Comparison of ENCODE assay signal across 1 cellular context in the genomic region with DNA sequence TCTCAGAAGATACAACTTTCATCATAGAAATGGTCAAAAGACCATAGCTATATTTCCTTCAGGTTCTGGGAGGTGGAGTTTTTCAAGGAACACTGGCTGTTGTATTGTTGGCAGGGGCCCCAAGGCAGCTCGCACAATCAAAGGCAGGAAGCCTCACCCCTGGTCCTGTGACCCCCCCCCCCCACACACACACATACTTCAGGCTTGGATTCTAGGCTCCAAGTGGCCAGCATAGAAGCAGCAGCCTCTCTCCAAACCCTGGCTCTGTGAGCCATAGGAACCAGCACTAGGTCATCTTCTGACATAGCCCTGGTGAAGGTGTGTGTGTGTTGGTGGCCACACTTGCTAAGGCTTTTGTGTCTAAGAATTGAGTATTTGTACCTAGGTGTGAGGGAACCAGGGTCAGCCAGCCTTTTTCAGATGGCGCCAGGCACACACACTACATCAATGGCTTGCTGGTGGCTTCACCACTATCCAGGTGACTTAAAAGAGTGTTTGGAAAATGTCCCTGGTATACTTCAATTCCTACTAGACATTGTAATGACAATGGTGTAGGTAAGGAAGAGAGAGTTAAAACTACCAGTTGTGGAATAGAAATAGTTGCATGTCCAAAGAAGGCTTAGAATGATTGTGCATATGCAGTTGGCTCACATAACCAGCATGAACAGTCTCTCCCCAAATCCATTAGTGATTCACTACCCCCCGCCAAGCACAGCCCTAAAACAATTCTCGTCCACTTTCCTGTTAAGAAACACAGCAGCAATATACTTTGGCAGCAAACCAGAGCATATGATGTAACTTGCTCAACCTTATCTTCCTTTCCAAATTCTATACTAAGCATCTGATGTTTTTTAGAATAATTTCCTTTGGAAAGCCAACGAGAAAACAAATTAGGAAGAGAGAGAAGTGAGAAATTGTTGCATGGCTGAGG.
TF ChIP-seq lines count a peak whose summit lies in the region.

No MANE protein-coding gene starts in this region.

TF ChIP-seq in K562, 482 proteins besides CTCF, POLR2A, EP300 and RAD21 (continues in another document):
- TF ChIP-seq, protein P1, sequence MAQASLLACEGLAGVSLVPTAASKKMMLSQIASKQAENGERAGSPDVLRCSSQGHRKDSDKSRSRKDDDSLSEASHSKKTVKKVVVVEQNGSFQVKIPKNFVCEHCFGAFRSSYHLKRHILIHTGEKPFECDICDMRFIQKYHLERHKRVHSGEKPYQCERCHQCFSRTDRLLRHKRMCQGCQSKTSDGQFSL (CRISPR knock-in tag; IDR thresholded peaks at IDR 0.05): 0 out of 2 replicates have a peak, but pooled peaks have one; percentile 43
- TF ChIP-seq, protein P1 (tag; IDR thresholded peaks at IDR 0.05): no peak
- TF ChIP-seq JUND (IDR thresholded peaks at IDR 0.05; ENCODE audit: borderline replicate concordance, low read depth, low read length) (0 out of 2 replicates have a peak, but pooled peaks have one; percentile 7), JUND (tag; IDR thresholded peaks at IDR 0.05; ENCODE audit: borderline replicate concordance, low read depth, low read length) (no peak; the same call in 2 of the 3 replicates), PCBP2 (IDR thresholded peaks at IDR 0.05; ENCODE audit: low read depth, low read length, poor library complexity, severe bottlenecking) (no peak), HIVEP1 (CRISPR knock-in tag; IDR thresholded peaks at IDR 0.05) (no peak), C11orf30 (IDR thresholded peaks at IDR 0.05; ENCODE audit: low read depth) (no peak), IRF2 (CRISPR knock-in tag; IDR thresholded peaks at IDR 0.05) (no peak), DDX20 (tag; IDR thresholded peaks at IDR 0.05; ENCODE audit: low read depth) (no peak), NFRKB (IDR thresholded peaks at IDR 0.05; ENCODE audit: low read depth) (no peak), NFE2L1 (tag; IDR thresholded peaks at IDR 0.05; ENCODE audit: borderline replicate concordance, low read depth) (no peak), ETV5 (CRISPR knock-in tag; IDR thresholded peaks at IDR 0.05; ENCODE audit: low read depth) (no peak), SMAD3 (CRISPR knock-in tag; conservative IDR thresholded peaks at IDR 0.05) (no peak), RCOR1 (IDR thresholded peaks at IDR 0.05; ENCODE audit: borderline replicate concordance in 1 of 2, low read depth in 2 of 2, low read length in 2 of 2) (peak in 1 of 2 experiments; percentile 11; a peak in 1 of 4 replicates), SNIP1 (IDR thresholded peaks at IDR 0.05; ENCODE audit: low read depth) (no peak), CEBPG (CRISPR knock-in tag; IDR thresholded peaks at IDR 0.05) (peak; percentile 40; the same call in 1 of the 2 replicates), CEBPG (tag; conservative IDR thresholded peaks at IDR 0.05 in 1 of 2, IDR thresholded peaks at IDR 0.05 in 1 of 2) (peak; percentile 79 to 91), FOSL1 (tag; conservative IDR thresholded peaks at IDR 0.05) (peak; percentile 63), ZC3H4 (CRISPR knock-in tag; IDR thresholded peaks at IDR 0.05; ENCODE audit: borderline replicate concordance) (no peak), DPF2 (IDR thresholded peaks at IDR 0.05) (peak; percentile 48; the same call in 1 of the 2 replicates), ZEB2 (IDR thresholded peaks at IDR 0.05) (0 out of 2 replicates have a peak, but pooled peaks have one; percentile 16), POLR2AphosphoS2 (IDR thresholded peaks at IDR 0.05; ENCODE audit: low read length) (peak; percentile 57), CEBPB (tag; IDR thresholded peaks at IDR 0.05) (peak; percentile 46; the same call in 1 of the 2 replicates), RBM22 (IDR thresholded peaks at IDR 0.05; ENCODE audit: low read depth, low read length, poor library complexity, severe bottlenecking) (no peak), CXXC5 (CRISPR knock-in tag; IDR thresholded peaks at IDR 0.05) (0 out of 2 replicates have a peak, but pooled peaks have one; percentile 11), BACH1 (tag; IDR thresholded peaks at IDR 0.05) (0 out of 2 replicates have a peak, but pooled peaks have one; percentile 27), ZNF644 (tag; IDR thresholded peaks at IDR 0.05; ENCODE audit: low read depth) (no peak), ZNF408 (CRISPR knock-in tag; IDR thresholded peaks at IDR 0.05; ENCODE audit: low read depth) (no peak), NFIC (IDR thresholded peaks at IDR 0.05) (peak; percentile 68), FOXA1 (IDR thresholded peaks at IDR 0.05; ENCODE audit: borderline replicate concordance) (no peak), BRCA1 (IDR thresholded peaks at IDR 0.05) (no peak), BRCA1 (CRISPR knock-in tag; IDR thresholded peaks at IDR 0.05) (no peak), ZNF79 (CRISPR knock-in tag; IDR thresholded peaks at IDR 0.05; ENCODE audit: low read depth) (no peak), PHB (CRISPR knock-in tag; IDR thresholded peaks at IDR 0.05) (no peak), ZBTB8A (IDR thresholded peaks at IDR 0.05; ENCODE audit: partially characterized antibody) (no peak), ZNF75A (CRISPR knock-in tag; IDR thresholded peaks at IDR 0.05) (no peak), ZNF785 (CRISPR knock-in tag; IDR thresholded peaks at IDR 0.05) (no peak), ZNF766 (CRISPR knock-in tag; conservative IDR thresholded peaks at IDR 0.05) (0 out of 2 replicates have a peak, but pooled peaks have one; percentile 53), ZNF77 (CRISPR knock-in tag; IDR thresholded peaks at IDR 0.05) (no peak), ARID1B (IDR thresholded peaks at IDR 0.05) (peak; percentile 38; the same call in 1 of the 2 replicates), NR2C2 (CRISPR knock-in tag; IDR thresholded peaks at IDR 0.05) (no peak), NR2C2 (tag; IDR thresholded peaks at IDR 0.05) (peak; percentile 53; the same call in 1 of the 2 replicates), ZNF140 (CRISPR knock-in tag; IDR thresholded peaks at IDR 0.05) (no peak), TRIM24 (IDR thresholded peaks at IDR 0.05) (peak in 1 of 2 experiments; percentile 7; a peak in 1 of 4 replicates), POLR2B (IDR thresholded peaks at IDR 0.05; ENCODE audit: low read depth, partially characterized antibody) (peak; percentile 44), OTX1 (CRISPR knock-in tag; IDR thresholded peaks at IDR 0.05) (no peak), CHD2 (IDR thresholded peaks at IDR 0.05; ENCODE audit: low read depth, low read length) (no peak), SRSF7 (optimal IDR thresholded peaks at IDR 0.05; ENCODE audit: low read depth, low read length) (no peak)
- TF ChIP-seq, protein P2, sequence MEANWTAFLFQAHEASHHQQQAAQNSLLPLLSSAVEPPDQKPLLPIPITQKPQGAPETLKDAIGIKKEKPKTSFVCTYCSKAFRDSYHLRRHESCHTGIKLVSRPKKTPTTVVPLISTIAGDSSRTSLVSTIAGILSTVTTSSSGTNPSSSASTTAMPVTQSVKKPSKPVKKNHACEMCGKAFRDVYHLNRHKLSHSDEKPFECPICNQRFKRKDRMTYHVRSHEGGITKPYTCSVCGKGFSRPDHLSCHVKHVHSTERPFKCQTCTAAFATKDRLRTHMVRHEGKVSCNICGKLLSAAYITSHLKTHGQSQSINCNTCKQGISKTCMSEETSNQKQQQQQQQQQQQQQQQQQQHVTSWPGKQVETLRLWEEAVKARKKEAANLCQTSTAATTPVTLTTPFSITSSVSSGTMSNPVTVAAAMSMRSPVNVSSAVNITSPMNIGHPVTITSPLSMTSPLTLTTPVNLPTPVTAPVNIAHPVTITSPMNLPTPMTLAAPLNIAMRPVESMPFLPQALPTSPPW (CRISPR knock-in tag; IDR thresholded peaks at IDR 0.05): peak; percentile 38
- TF ChIP-seq, protein P3, sequence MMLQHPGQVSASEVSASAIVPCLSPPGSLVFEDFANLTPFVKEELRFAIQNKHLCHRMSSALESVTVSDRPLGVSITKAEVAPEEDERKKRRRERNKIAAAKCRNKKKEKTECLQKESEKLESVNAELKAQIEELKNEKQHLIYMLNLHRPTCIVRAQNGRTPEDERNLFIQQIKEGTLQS (IDR thresholded peaks at IDR 0.05): peak; percentile 58; the same call in 1 of the 2 replicates
- TF ChIP-seq, protein P3 (CRISPR knock-in tag; conservative IDR thresholded peaks at IDR 0.05): no peak
- TF ChIP-seq, protein P4, sequence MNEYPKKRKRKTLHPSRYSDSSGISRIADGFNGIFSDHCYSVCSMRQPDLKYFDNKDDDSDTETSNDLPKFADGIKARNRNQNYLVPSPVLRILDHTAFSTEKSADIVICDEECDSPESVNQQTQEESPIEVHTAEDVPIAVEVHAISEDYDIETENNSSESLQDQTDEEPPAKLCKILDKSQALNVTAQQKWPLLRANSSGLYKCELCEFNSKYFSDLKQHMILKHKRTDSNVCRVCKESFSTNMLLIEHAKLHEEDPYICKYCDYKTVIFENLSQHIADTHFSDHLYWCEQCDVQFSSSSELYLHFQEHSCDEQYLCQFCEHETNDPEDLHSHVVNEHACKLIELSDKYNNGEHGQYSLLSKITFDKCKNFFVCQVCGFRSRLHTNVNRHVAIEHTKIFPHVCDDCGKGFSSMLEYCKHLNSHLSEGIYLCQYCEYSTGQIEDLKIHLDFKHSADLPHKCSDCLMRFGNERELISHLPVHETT (CRISPR knock-in tag; conservative IDR thresholded peaks at IDR 0.05 in 1 of 2, IDR thresholded peaks at IDR 0.05 in 1 of 2): 0 out of 4 replicates have a peak, but pooled peaks of 1 of the 2 experiments have one; percentile 15
- TF ChIP-seq, protein P5, sequence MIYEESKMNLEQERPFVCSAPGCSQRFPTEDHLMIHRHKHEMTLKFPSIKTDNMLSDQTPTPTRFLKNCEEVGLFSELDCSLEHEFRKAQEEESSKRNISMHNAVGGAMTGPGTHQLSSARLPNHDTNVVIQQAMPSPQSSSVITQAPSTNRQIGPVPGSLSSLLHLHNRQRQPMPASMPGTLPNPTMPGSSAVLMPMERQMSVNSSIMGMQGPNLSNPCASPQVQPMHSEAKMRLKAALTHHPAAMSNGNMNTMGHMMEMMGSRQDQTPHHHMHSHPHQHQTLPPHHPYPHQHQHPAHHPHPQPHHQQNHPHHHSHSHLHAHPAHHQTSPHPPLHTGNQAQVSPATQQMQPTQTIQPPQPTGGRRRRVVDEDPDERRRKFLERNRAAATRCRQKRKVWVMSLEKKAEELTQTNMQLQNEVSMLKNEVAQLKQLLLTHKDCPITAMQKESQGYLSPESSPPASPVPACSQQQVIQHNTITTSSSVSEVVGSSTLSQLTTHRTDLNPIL (CRISPR knock-in tag; IDR thresholded peaks at IDR 0.05): no peak
- TF ChIP-seq, protein P6, sequence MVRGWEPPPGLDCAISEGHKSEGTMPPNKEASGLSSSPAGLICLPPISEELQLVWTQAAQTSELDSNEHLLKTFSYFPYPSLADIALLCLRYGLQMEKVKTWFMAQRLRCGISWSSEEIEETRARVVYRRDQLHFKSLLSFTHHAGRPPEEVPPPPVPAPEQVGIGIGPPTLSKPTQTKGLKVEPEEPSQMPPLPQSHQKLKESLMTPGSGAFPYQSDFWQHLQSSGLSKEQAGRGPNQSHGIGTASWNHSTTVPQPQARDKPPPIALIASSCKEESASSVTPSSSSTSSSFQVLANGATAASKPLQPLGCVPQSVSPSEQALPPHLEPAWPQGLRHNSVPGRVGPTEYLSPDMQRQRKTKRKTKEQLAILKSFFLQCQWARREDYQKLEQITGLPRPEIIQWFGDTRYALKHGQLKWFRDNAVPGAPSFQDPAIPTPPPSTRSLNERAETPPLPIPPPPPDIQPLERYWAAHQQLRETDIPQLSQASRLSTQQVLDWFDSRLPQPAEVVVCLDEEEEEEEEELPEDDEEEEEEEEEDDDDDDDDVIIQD (CRISPR knock-in tag; IDR thresholded peaks at IDR 0.05): no peak
- TF ChIP-seq, protein P7, sequence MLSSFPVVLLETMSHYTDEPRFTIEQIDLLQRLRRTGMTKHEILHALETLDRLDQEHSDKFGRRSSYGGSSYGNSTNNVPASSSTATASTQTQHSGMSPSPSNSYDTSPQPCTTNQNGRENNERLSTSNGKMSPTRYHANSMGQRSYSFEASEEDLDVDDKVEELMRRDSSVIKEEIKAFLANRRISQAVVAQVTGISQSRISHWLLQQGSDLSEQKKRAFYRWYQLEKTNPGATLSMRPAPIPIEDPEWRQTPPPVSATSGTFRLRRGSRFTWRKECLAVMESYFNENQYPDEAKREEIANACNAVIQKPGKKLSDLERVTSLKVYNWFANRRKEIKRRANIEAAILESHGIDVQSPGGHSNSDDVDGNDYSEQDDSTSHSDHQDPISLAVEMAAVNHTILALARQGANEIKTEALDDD (IDR thresholded peaks at IDR 0.05): peak; percentile 47; the same call in 1 of the 2 replicates
- TF ChIP-seq, protein P8, sequence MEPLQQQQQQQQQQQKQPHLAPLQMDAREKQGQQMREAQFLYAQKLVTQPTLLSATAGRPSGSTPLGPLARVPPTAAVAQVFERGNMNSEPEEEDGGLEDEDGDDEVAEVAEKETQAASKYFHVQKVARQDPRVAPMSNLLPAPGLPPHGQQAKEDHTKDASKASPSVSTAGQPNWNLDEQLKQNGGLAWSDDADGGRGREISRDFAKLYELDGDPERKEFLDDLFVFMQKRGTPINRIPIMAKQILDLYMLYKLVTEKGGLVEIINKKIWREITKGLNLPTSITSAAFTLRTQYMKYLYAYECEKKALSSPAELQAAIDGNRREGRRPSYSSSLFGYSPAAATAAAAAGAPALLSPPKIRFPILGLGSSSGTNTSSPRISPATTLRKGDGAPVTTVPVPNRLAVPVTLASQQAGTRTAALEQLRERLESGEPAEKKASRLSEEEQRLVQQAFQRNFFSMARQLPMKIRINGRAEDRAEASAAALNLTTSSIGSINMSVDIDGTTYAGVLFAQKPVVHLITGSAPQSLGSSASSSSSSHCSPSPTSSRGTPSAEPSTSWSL (CRISPR knock-in tag; IDR thresholded peaks at IDR 0.05; ENCODE audit: borderline replicate concordance): no peak
- TF ChIP-seq, protein P9, sequence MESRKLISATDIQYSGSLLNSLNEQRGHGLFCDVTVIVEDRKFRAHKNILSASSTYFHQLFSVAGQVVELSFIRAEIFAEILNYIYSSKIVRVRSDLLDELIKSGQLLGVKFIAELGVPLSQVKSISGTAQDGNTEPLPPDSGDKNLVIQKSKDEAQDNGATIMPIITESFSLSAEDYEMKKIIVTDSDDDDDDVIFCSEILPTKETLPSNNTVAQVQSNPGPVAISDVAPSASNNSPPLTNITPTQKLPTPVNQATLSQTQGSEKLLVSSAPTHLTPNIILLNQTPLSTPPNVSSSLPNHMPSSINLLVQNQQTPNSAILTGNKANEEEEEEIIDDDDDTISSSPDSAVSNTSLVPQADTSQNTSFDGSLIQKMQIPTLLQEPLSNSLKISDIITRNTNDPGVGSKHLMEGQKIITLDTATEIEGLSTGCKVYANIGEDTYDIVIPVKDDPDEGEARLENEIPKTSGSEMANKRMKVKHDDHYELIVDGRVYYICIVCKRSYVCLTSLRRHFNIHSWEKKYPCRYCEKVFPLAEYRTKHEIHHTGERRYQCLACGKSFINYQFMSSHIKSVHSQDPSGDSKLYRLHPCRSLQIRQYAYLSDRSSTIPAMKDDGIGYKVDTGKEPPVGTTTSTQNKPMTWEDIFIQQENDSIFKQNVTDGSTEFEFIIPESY (CRISPR knock-in tag; IDR thresholded peaks at IDR 0.05): 0 out of 2 replicates have a peak, but pooled peaks have one; percentile 13
